Comparison of ENCODE assay signal across 1 cellular context in the genomic region with DNA sequence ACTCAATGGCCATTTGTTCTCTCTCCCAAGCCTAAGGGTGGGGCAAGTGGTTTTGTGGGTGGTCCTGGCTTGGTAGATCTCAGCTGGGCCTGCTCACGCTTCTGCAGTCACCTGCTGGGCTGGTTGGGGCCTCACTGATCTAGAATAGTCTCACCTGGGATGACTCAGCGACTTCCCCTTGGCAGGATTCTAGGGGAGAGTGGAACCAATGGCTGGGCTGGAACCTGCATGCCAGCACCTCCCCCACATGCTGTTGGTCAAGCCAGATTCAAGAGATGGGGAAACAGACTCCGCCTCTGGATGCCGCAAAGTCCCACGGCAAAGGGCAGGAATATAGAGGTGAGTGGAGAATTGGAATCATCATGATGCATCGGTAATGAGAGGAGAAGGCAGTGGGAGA.
A peak's percentile ranks its signal among the peaks of the same experiment; 100 is the strongest.
TF ChIP-seq lines count a peak whose summit lies in the region.

No MANE protein-coding gene starts in this region.

TF ChIP-seq in K562, 482 proteins besides CTCF, POLR2A, EP300 and RAD21 (continued from another document):
- TF ChIP-seq, protein P1, sequence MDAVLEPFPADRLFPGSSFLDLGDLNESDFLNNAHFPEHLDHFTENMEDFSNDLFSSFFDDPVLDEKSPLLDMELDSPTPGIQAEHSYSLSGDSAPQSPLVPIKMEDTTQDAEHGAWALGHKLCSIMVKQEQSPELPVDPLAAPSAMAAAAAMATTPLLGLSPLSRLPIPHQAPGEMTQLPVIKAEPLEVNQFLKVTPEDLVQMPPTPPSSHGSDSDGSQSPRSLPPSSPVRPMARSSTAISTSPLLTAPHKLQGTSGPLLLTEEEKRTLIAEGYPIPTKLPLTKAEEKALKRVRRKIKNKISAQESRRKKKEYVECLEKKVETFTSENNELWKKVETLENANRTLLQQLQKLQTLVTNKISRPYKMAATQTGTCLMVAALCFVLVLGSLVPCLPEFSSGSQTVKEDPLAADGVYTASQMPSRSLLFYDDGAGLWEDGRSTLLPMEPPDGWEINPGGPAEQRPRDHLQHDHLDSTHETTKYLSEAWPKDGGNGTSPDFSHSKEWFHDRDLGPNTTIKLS (IDR thresholded peaks at IDR 0.05; ENCODE audit: borderline replicate concordance, low read depth) = no peak
- peak; percentile 39; the same call in 1 of the 2 replicates for TF ChIP-seq MAFF (IDR thresholded peaks at IDR 0.05; ENCODE audit: low read length)
TF ChIP-seq in K562: peak in this region for 5.
